ENCODE assay signal across 29 cellular contexts in genomic region chr12:52379536-52379935, GRCh38. TPM values are rescaled to one million over a fixed set of nuclear protein-coding genes. Genes with fewer than 3 reads are reported as not detected.
"Had no signal": no experiment of that assay in that cellular context is flagged by ENCODE, and none has a peak within 500 bp of the region (broad histone marks: within the 10 kb centered on the region; RNA-seq: fewer than 3 reads in every experiment).

No MANE protein-coding gene starts in this region.

- ATAC-seq: stimulated activated effector memory CD8-positive, alpha-beta T cell treated with anti-CD3 and anti-CD28 coated beads, Interleukin-12 subunit alpha, Interleukin-12 subunit beta, amount 100 ng/mL, for 72 hours; stimulated activated memory B cell treated with anti-CD40 and anti-IgM and Interleukin-4, amounts not matched to agents 10 μg/mL and 1 μg/mL and 100 μg/mL, for 72 hours; stimulated activated naive B cell treated with anti-CD40 and anti-IgM and Interleukin-4, amounts not matched to agents 10 μg/mL and 1 μg/mL and 100 μg/mL, for 72 hours; stimulated activated naive CD8-positive, alpha-beta T cell treated with anti-CD3 and anti-CD28 coated beads, Interleukin-15, amount 100 ng/mL, for 72 hours; stimulated activated naive CD8-positive, alpha-beta T cell treated with anti-CD3 and anti-CD28 coated beads, Interleukin-15, Interleukin-2, amounts not matched to agents 100 U/mL and 50 U/mL, for 24 hours had no signal

- H3K36me3 ChIP-seq: stomach, suprapubic skin, thoracic aorta, thyroid gland, tibial artery, tibial nerve, transverse colon, upper lobe of left lung, upper lobe of right lung, uterus, vagina had no signal

- H3K4me3 Mint-ChIP-seq: stimulated activated effector memory CD8-positive, alpha-beta T cell treated with anti-CD3 and anti-CD28 coated beads, Interleukin-12 subunit alpha, Interleukin-12 subunit beta, amount 100 ng/mL, for 72 hours; stimulated activated memory B cell treated with anti-CD40 and anti-IgM and Interleukin-4, amounts not matched to agents 10 μg/mL and 1 μg/mL and 100 μg/mL, for 72 hours; stimulated activated naive B cell treated with anti-CD40 and anti-IgM and Interleukin-4, amounts not matched to agents 10 μg/mL and 1 μg/mL and 100 μg/mL, for 72 hours; stimulated activated naive CD8-positive, alpha-beta T cell treated with anti-CD3 and anti-CD28 coated beads, Interleukin-15, amount 100 ng/mL, for 72 hours; stimulated activated naive CD8-positive, alpha-beta T cell treated with anti-CD3 and anti-CD28 coated beads, Interleukin-15, Interleukin-2, amounts not matched to agents 100 ng/mL and 50 ng/mL, for 24 hours; type B pancreatic cell had no signal

- H3K27ac Mint-ChIP-seq: stimulated activated effector memory CD8-positive, alpha-beta T cell treated with anti-CD3 and anti-CD28 coated beads, Interleukin-12 subunit alpha, Interleukin-12 subunit beta, amount 100 ng/mL, for 72 hours; stimulated activated memory B cell treated with anti-CD40 and anti-IgM and Interleukin-4, amounts not matched to agents 10 μg/mL and 1 μg/mL and 100 μg/mL, for 72 hours; stimulated activated naive B cell treated with anti-CD40 and anti-IgM and Interleukin-4, amounts not matched to agents 10 μg/mL and 1 μg/mL and 100 μg/mL, for 72 hours; stimulated activated naive CD8-positive, alpha-beta T cell treated with anti-CD3 and anti-CD28 coated beads, Interleukin-15, amount 100 ng/mL, for 72 hours; stimulated activated naive CD8-positive, alpha-beta T cell treated with anti-CD3 and anti-CD28 coated beads, Interleukin-15, Interleukin-2, amounts not matched to agents 100 ng/mL and 50 ng/mL, for 24 hours; type B pancreatic cell had no signal

- H3K4me1 ChIP-seq: stomach, suprapubic skin, testis, thyroid gland, tibial artery, tibial nerve, transverse colon, upper lobe of left lung, upper lobe of right lung, uterus, vagina had no signal

- H3K27me3 ChIP-seq: testis, thyroid gland, tibial nerve, transverse colon, upper lobe of left lung, upper lobe of right lung, uterus, vagina had no signal

- H3K9me3 Mint-ChIP-seq: stimulated activated effector memory CD8-positive, alpha-beta T cell treated with anti-CD3 and anti-CD28 coated beads, Interleukin-12 subunit alpha, Interleukin-12 subunit beta, amount 100 ng/mL, for 72 hours; stimulated activated memory B cell treated with anti-CD40 and anti-IgM and Interleukin-4, amounts not matched to agents 10 μg/mL and 1 μg/mL and 100 μg/mL, for 72 hours; stimulated activated naive B cell treated with anti-CD40 and anti-IgM and Interleukin-4, amounts not matched to agents 10 μg/mL and 1 μg/mL and 100 μg/mL, for 72 hours; stimulated activated naive CD8-positive, alpha-beta T cell treated with anti-CD3 and anti-CD28 coated beads, Interleukin-15, amount 100 ng/mL, for 72 hours; stimulated activated naive CD8-positive, alpha-beta T cell treated with anti-CD3 and anti-CD28 coated beads, Interleukin-15, Interleukin-2, amounts not matched to agents 100 ng/mL and 50 ng/mL, for 24 hours; type B pancreatic cell had no signal

- H3K36me3 Mint-ChIP-seq: stimulated activated effector memory CD8-positive, alpha-beta T cell treated with anti-CD3 and anti-CD28 coated beads, Interleukin-12 subunit alpha, Interleukin-12 subunit beta, amount 100 ng/mL, for 72 hours; stimulated activated memory B cell treated with anti-CD40 and anti-IgM and Interleukin-4, amounts not matched to agents 10 μg/mL and 1 μg/mL and 100 μg/mL, for 72 hours; stimulated activated naive B cell treated with anti-CD40 and anti-IgM and Interleukin-4, amounts not matched to agents 10 μg/mL and 1 μg/mL and 100 μg/mL, for 72 hours; type B pancreatic cell had no signal

- H3K4me3 ChIP-seq: stomach, suprapubic skin, testis, thoracic aorta, thyroid gland, tibial artery, tibial nerve, transverse colon, upper lobe of left lung, upper lobe of right lung, uterus, vagina had no signal

- H3K9me3 ChIP-seq: stomach, suprapubic skin, testis, thoracic aorta, thyroid gland, tibial artery, tibial nerve, transverse colon, upper lobe of left lung, upper lobe of right lung, uterus, vagina had no signal

- H3K27ac ChIP-seq: stomach, suprapubic skin, testis, thoracic aorta, thyroid gland, tibial artery, tibial nerve, transverse colon, upper lobe of left lung, upper lobe of right lung, uterus, vagina had no signal

- DNase-seq: stimulated activated CD4-positive, alpha-beta T cell treated with anti-CD3 and anti-CD28 coated beads, Interleukin-2, amount 100 ng/mL, for 48 hours; stimulated activated CD4-positive, alpha-beta T cell treated with anti-CD3 and anti-CD28 coated beads, Interleukin-4, amount 100 ng/mL, for 1 hour; stimulated activated CD4-positive, alpha-beta T cell treated with anti-CD3 and anti-CD28 coated beads, Interleukin-4, amount 100 ng/mL, for 24 hours; stimulated activated CD4-positive, alpha-beta T cell treated with anti-CD3 and anti-CD28 coated beads, Interleukin-4, amount 100 ng/mL, for 4 hours; stimulated activated naive B cell treated with anti-CD40 and anti-IgM and Interleukin-4, amounts not matched to agents 10 μg/mL and 1 μg/mL and 100 μg/mL, for 72 hours; stimulated activated naive CD4-positive, alpha-beta T cell; stimulated activated naive CD4-positive, alpha-beta T cell treated with Interleukin-2 at 50 U/mL for 16 hours; stimulated activated naive CD8-positive, alpha-beta T cell treated with anti-CD3 and anti-CD28 coated beads, Interleukin-15, amount 100 ng/mL, for 72 hours; tibial artery; uterus had no signal

- H3K27me3 Mint-ChIP-seq: stimulated activated naive CD8-positive, alpha-beta T cell treated with anti-CD3 and anti-CD28 coated beads, Interleukin-15, amount 100 ng/mL, for 72 hours had no signal

RNA-seq across cellular contexts. Expression of gene KRT84, which starts 5.9 kb away (rescaled TPM):
- total RNA-seq: stomach, subcutaneous adipose tissue, temporal lobe, thoracic aorta, thyroid gland, tibial nerve, transverse colon, upper lobe of left lung, upper lobe of right lung, ureter, urinary bladder, vagina had no signal
- polyA plus RNA-seq: stomach, urinary bladder had no signal

RNA-seq across cellular contexts. Expression of gene KRT85, which starts 12.3 kb away (rescaled TPM):
- total RNA-seq: stomach, subcutaneous adipose tissue, temporal lobe, thoracic aorta, thyroid gland, tibial nerve, transverse colon, upper lobe of left lung, upper lobe of right lung, ureter, urinary bladder, vagina had no signal
- polyA plus RNA-seq: stomach, urinary bladder had no signal

RNA-seq across cellular contexts. Expression of gene KRT82, which starts 26.6 kb away (rescaled TPM):
- total RNA-seq: stomach, subcutaneous adipose tissue, temporal lobe, testis, thoracic aorta, thyroid gland, tibial nerve, transverse colon, upper lobe of left lung, upper lobe of right lung, ureter, urinary bladder, uterus, vagina had no signal
- polyA plus RNA-seq: stomach had no signal

RNA-seq across cellular contexts. Expression of gene KRT75, which starts 54.6 kb away (rescaled TPM):
- total RNA-seq: stomach, subcutaneous adipose tissue, temporal lobe, thoracic aorta, thyroid gland, tibial nerve, transverse colon, upper lobe of left lung, upper lobe of right lung, ureter, urinary bladder, uterus, vagina had no signal
- polyA plus RNA-seq: stomach, urinary bladder had no signal

RNA-seq across cellular contexts. Expression of gene KRT83, which starts 58.3 kb away (rescaled TPM):
- total RNA-seq: stomach, subcutaneous adipose tissue, temporal lobe, thoracic aorta, tibial nerve, transverse colon, upper lobe of left lung, upper lobe of right lung, ureter, urinary bladder, vagina had no signal
- polyA plus RNA-seq: stomach, urinary bladder had no signal
